Comparison of ENCODE assay signal across 9 cellular contexts in genomic region chr10:110569120-110569519, GRCh38. TPM values are rescaled to one million over a fixed set of nuclear protein-coding genes. Genes with fewer than 3 reads are reported as not detected.
DNase-seq lines count a peak whose midpoint lies in the region; TF ChIP-seq lines count a peak whose summit lies in the region.
"Had no signal": no experiment of that assay in that cellular context is flagged by ENCODE, and none has a peak within 500 bp of the region (broad histone marks: within the 10 kb centered on the region; RNA-seq: fewer than 3 reads in every experiment).

No MANE protein-coding gene starts in this region.

- H3K79me2 ChIP-seq in OCI-LY3 (ENCODE audit: low read length) = peaks cover 65% of the 10 kb centered on the region

- H3K27me3 ChIP-seq in OCI-LY3 (ENCODE audit: low read depth, low read length) (peaks cover 9% of the 10 kb centered on the region), neuron (ENCODE audit: insufficient read depth, low read length) (no peaks in the 10 kb centered on the region), tibial nerve (no peaks in the 10 kb centered on the region)
- no peaks in the 10 kb centered on the region for H3K27me3 ChIP-seq in effector memory CD4-positive, alpha-beta T cell (replicated peaks; ENCODE audit: control insufficient read depth, insufficient read depth, low read length, poor library complexity, severe bottlenecking)
- H3K27me3 ChIP-seq: gastroesophageal sphincter had no signal

- TF ChIP-seq EP300 in tibial nerve (IDR thresholded peaks at IDR 0.05) = no peak

- 45 to 48% methylated on average over 3 of the region's 3 CpGs for WGBS in tibial nerve, 2 donors

- TF ChIP-seq POLR2A in tibial nerve (IDR thresholded peaks at IDR 0.05) = no peak

- TF ChIP-seq CTCF in GM12865 (IDR thresholded peaks at IDR 0.05; ENCODE audit: insufficient read depth, low read depth, low read length, missing control alignments) (no peak), OCI-LY3 (IDR thresholded peaks at IDR 0.05; ENCODE audit: low read depth, low read length) (no peak), tibial nerve (IDR thresholded peaks at IDR 0.05) (no peak)

- H3K9ac ChIP-seq in OCI-LY3 (ENCODE audit: low read length) = peak overlapping the region; percentile 93; the same call in 1 of the 2 replicates

- H3K36me3 ChIP-seq in OCI-LY3 (replicated peaks; ENCODE audit: low read depth, low read length) (peaks cover 18% of the 10 kb centered on the region), neuron (ENCODE audit: insufficient read depth, low read length) (peaks cover 32% of the 10 kb centered on the region), tibial nerve (no peaks in the 10 kb centered on the region)
- peaks cover 4% of the 10 kb centered on the region for H3K36me3 ChIP-seq in effector memory CD4-positive, alpha-beta T cell (ENCODE audit: control insufficient read depth, insufficient read depth, low read length)

- peaks cover 15% of the 10 kb centered on the region; the same call in 1 of the 2 replicates for H3K4me1 ChIP-seq in OCI-LY3 (ENCODE audit: low read length)
- H3K4me1 ChIP-seq in effector memory CD4-positive, alpha-beta T cell (ENCODE audit: control insufficient read depth, insufficient read depth, low read length, poor library complexity, severe bottlenecking) = peaks cover 24% of the 10 kb centered on the region
- peaks cover 24% of the 10 kb centered on the region for H3K4me1 ChIP-seq in neuron (ENCODE audit: insufficient read depth, low read length)
- H3K4me1 ChIP-seq in tibial nerve = peaks cover 0 to 55% (median 20%) of the 10 kb centered on the region in 4 donors

- H2AFZ ChIP-seq in OCI-LY3 (ENCODE audit: low read depth, low read length) (no peak overlapping the region), neuron (ENCODE audit: low read depth, low read length) (no peak overlapping the region)

- H3K4me2 ChIP-seq in OCI-LY3 (ENCODE audit: low read length) = peak overlapping the region; percentile 77

- H3K27ac ChIP-seq in OCI-LY3 (ENCODE audit: low read length) (no peak overlapping the region), tibial nerve (no peak overlapping the region)
- H3K27ac ChIP-seq in effector memory CD4-positive, alpha-beta T cell (ENCODE audit: insufficient read depth, low read length, poor library complexity, severe bottlenecking) = no peak overlapping the region

- no peak for DNase-seq in GM12865 (ENCODE audit: low read depth)
- no peak for DNase-seq in effector memory CD4-positive, alpha-beta T cell
- DNase-seq in tibial nerve (ENCODE audit: low spot score in 2 of 2) = no peak
- DNase-seq in amygdala (lab: John Stamatoyannopoulos, UW) = no peak
- DNase-seq in AML-193 (lab: John Stamatoyannopoulos, UW) = no peak
- no peak for DNase-seq in NCI-H1930 (lab: John Stamatoyannopoulos, UW)

- H4K20me1 ChIP-seq in OCI-LY3 (ENCODE audit: insufficient read depth, low read length) = peaks cover 41% of the 10 kb centered on the region

- H3K4me3 ChIP-seq in GM12865 (ENCODE audit: low read depth, low read length) (peak overlapping the region; percentile 75), OCI-LY3 (ENCODE audit: low read length) (peak overlapping the region; percentile 96), neuron (ENCODE audit: low read length) (peak overlapping the region; percentile 98), tibial nerve (peak overlapping the region in 1 of 4 donors; percentile 99)
- peak overlapping the region; percentile 99 for H3K4me3 ChIP-seq in effector memory CD4-positive, alpha-beta T cell (ENCODE audit: insufficient read depth, low read depth, low read length, poor library complexity, severe bottlenecking)

- H3K9me3 ChIP-seq in OCI-LY3 (ENCODE audit: insufficient read depth, low read length) = no peaks in the 10 kb centered on the region
- no peaks in the 10 kb centered on the region for H3K9me3 ChIP-seq in effector memory CD4-positive, alpha-beta T cell (ENCODE audit: control insufficient read depth, low read length)
- no peaks in the 10 kb centered on the region for H3K9me3 ChIP-seq in neuron (ENCODE audit: low read length)
- H3K9me3 ChIP-seq in tibial nerve = no peaks in the 10 kb centered on the region
- H3K9me3 ChIP-seq: gastroesophageal sphincter had no signal

RNA-seq across cellular contexts. Expression of gene SMC3, which starts 1.6 kb away (rescaled TPM):
- 10 to 100 TPM; 31.0 to 41.4 (median 33.4) TPM for total RNA-seq in tibial nerve
